ENCODE assay signal across 1 cellular context in genomic region chr1:182315157-182315556, GRCh38.
TF ChIP-seq lines count a peak whose summit lies in the region.

No MANE protein-coding gene starts in this region.

TF ChIP-seq in K562, 482 proteins besides CTCF, POLR2A, EP300 and RAD21 (continued from another document and continues in another):
- TF ChIP-seq CTCFL (IDR thresholded peaks at IDR 0.05; ENCODE audit: borderline replicate concordance, insufficient read depth, low read depth, low read length, poor library complexity, severe bottlenecking) (no peak), RBM25 (IDR thresholded peaks at IDR 0.05; ENCODE audit: low read depth, low read length, severe bottlenecking) (no peak), ZNF778 (CRISPR knock-in tag; IDR thresholded peaks at IDR 0.05) (no peak), ZNF277 (CRISPR knock-in tag; IDR thresholded peaks at IDR 0.05; ENCODE audit: borderline replicate concordance) (no peak), GABPB1 (CRISPR knock-in tag; IDR thresholded peaks at IDR 0.05) (no peak), HOXB6 (CRISPR knock-in tag; IDR thresholded peaks at IDR 0.05; ENCODE audit: borderline replicate concordance) (no peak), HNRNPLL (IDR thresholded peaks at IDR 0.05; ENCODE audit: low read depth, low read length, poor library complexity, severe bottlenecking) (no peak), ZNF184 (CRISPR knock-in tag; IDR thresholded peaks at IDR 0.05) (no peak), TAF1 (IDR thresholded peaks at IDR 0.05; ENCODE audit: control insufficient read depth, extremely low read depth, insufficient read depth, low read length, severe bottlenecking) (no peak), SIN3A (IDR thresholded peaks at IDR 0.05; ENCODE audit: borderline replicate concordance in 2 of 2, control insufficient read depth in 1 of 2, low read depth in 2 of 2, low read length in 2 of 2) (no peak), THRB (CRISPR knock-in tag; conservative IDR thresholded peaks at IDR 0.05) (no peak), CGGBP1 (CRISPR knock-in tag; IDR thresholded peaks at IDR 0.05) (no peak), SAP30 (IDR thresholded peaks at IDR 0.05; ENCODE audit: borderline replicate concordance, insufficient read depth, low read depth, low read length, poor library complexity, severe bottlenecking) (no peak), BDP1 (IDR thresholded peaks at IDR 0.05; ENCODE audit: insufficient read depth, insufficient read length) (no peak), FOXM1 (IDR thresholded peaks at IDR 0.05; ENCODE audit: low read depth) (no peak), FOXM1 (CRISPR knock-in tag; IDR thresholded peaks at IDR 0.05; ENCODE audit: low read depth) (no peak), XRCC5 (IDR thresholded peaks at IDR 0.05; ENCODE audit: low read depth, low read length) (no peak), SMAD1 (IDR thresholded peaks at IDR 0.05; ENCODE audit: low read depth, low read length, partially characterized antibody) (no peak), ATF3 (IDR thresholded peaks at IDR 0.05) (peak; percentile 66; the same call in 1 of the 2 replicates), ATF3 (CRISPR knock-in tag; conservative IDR thresholded peaks at IDR 0.05) (no peak), ZNF449 (CRISPR knock-in tag; IDR thresholded peaks at IDR 0.05) (no peak), TEAD1 (CRISPR knock-in tag; IDR thresholded peaks at IDR 0.05) (no peak), ZNF644 (tag; IDR thresholded peaks at IDR 0.05; ENCODE audit: low read depth) (no peak), ARID1B (IDR thresholded peaks at IDR 0.05) (peak; percentile 45; the same call in 1 of the 2 replicates), KLF10 (CRISPR knock-in tag; IDR thresholded peaks at IDR 0.05) (no peak), ZBTB49 (CRISPR knock-in tag; IDR thresholded peaks at IDR 0.05; ENCODE audit: borderline replicate concordance) (no peak), SRF (CRISPR knock-in tag; IDR thresholded peaks at IDR 0.05) (no peak), RBM14 (IDR thresholded peaks at IDR 0.05; ENCODE audit: borderline replicate concordance, insufficient read depth, low read depth, low read length) (no peak), TAL1 (IDR thresholded peaks at IDR 0.05) (no peak; the same call in 1 of the 2 replicates), BRD9 (IDR thresholded peaks at IDR 0.05; ENCODE audit: low read depth, partially characterized antibody) (peak; percentile 31), ZNF398 (CRISPR knock-in tag; IDR thresholded peaks at IDR 0.05) (no peak), RBBP5 (IDR thresholded peaks at IDR 0.05; ENCODE audit: borderline replicate concordance, insufficient read depth, low read length, poor library complexity, severe bottlenecking) (peak; percentile 35), MAFG (tag; conservative IDR thresholded peaks at IDR 0.05) (no peak), ZNF445 (CRISPR knock-in tag; IDR thresholded peaks at IDR 0.05; ENCODE audit: low read depth) (no peak), ATF6 (CRISPR knock-in tag; IDR thresholded peaks at IDR 0.05) (no peak), AFF1 (IDR thresholded peaks at IDR 0.05; ENCODE audit: low read depth in 1 of 2, partially characterized antibody in 2 of 2) (no peak), ZNF408 (CRISPR knock-in tag; IDR thresholded peaks at IDR 0.05; ENCODE audit: low read depth) (no peak), ZNF347 (CRISPR knock-in tag; IDR thresholded peaks at IDR 0.05; ENCODE audit: low read depth) (no peak), PRMT5 (CRISPR knock-in tag; IDR thresholded peaks at IDR 0.05) (no peak), ZNF324 (CRISPR knock-in tag; IDR thresholded peaks at IDR 0.05) (no peak), SMARCB1 (IDR thresholded peaks at IDR 0.05; ENCODE audit: insufficient read length, low read depth) (no peak), ZC3H4 (CRISPR knock-in tag; IDR thresholded peaks at IDR 0.05; ENCODE audit: borderline replicate concordance) (no peak), U2AF2 (optimal IDR thresholded peaks at IDR 0.05; ENCODE audit: low read depth, low read length) (no peak), HIVEP1 (CRISPR knock-in tag; IDR thresholded peaks at IDR 0.05) (no peak), ETV1 (tag; conservative IDR thresholded peaks at IDR 0.05; ENCODE audit: low read depth) (no peak), SREBF1 (IDR thresholded peaks at IDR 0.05; ENCODE audit: borderline replicate concordance, low read depth, low read length) (no peak), ERF (CRISPR knock-in tag; IDR thresholded peaks at IDR 0.05) (no peak)
